Comparison of ENCODE assay signal across 15 cellular contexts in genomic region chr2:145652992-145653545, GRCh38.
DNase-seq lines count a peak whose midpoint lies in the region; ATAC-seq and TF ChIP-seq lines count a peak whose summit lies in the region.
"Had no signal": no experiment of that assay in that cellular context is flagged by ENCODE, and none has a peak within 500 bp of the region (broad histone marks: within the 10 kb centered on the region; RNA-seq: fewer than 3 reads in every experiment).

No MANE protein-coding gene starts in this region.

- DNase-seq in SIG-M5 treated with dmso at 0.1 percent for 504 hours (lab: John Stamatoyannopoulos, UW; ENCODE audit: unreplicated experiment), result peak; percentile 51
- DNase-seq in SIG-M5 (lab: John Stamatoyannopoulos, UW), result no peak
- no peak for DNase-seq in PC-9
- DNase-seq in fibroblast of mammary gland (ENCODE audit: low read depth), result peak; percentile 94
- no peak for DNase-seq in stimulated activated CD4-positive, alpha-beta T cell treated with anti-CD3 and anti-CD28 coated beads, Interleukin-4, amount 100 ng/mL, for 1 hour
- DNase-seq in DMS114 treated with DMSO at 0.1 percent for 48 hours (lab: John Stamatoyannopoulos, UW; ENCODE audit: unreplicated experiment), result no peak
- DNase-seq: activated CD8-positive, alpha-beta T cell treated with anti-CD3 and anti-CD28 coated beads for 36 hours; activated naive CD8-positive, alpha-beta T cell treated with anti-CD3 and anti-CD28 coated beads, Interleukin-2, amount 50 U/mL, for 24 hours; NCI-H524 had no signal

- no peak overlapping the region for H3K27ac ChIP-seq in PC-9
- H3K27ac ChIP-seq: 22Rv1, tibial nerve had no signal

- H3K36me3 Mint-ChIP-seq in stimulated activated memory B cell treated with anti-CD40 and anti-IgM and Interleukin-4, amounts not matched to agents 10 μg/mL and 1 μg/mL and 100 μg/mL, for 72 hours, result no peaks in the 10 kb centered on the region

- peak overlapping the region; percentile 32 for H3K27ac Mint-ChIP-seq in stimulated activated memory B cell treated with anti-CD40 and anti-IgM and Interleukin-4, amounts not matched to agents 10 μg/mL and 1 μg/mL and 100 μg/mL, for 72 hours
- H3K27ac Mint-ChIP-seq: activated CD8-positive, alpha-beta T cell treated with anti-CD3 and anti-CD28 coated beads for 36 hours; activated naive CD8-positive, alpha-beta T cell treated with anti-CD3 and anti-CD28 coated beads, Interleukin-2, amount 50 U/mL, for 24 hours; progenitor cell of endocrine pancreas; T-helper 1 cell treated with Interleukin-12 subunit alpha and Interleukin-12 subunit beta and Interleukin-4 antibody, amounts not matched to agents 30 μg/mL and 1 μg/mL, for 36 hours had no signal

- no peaks in the 10 kb centered on the region for H3K36me3 ChIP-seq in PC-9 (ENCODE audit: low read depth)
- H3K36me3 ChIP-seq: tibial nerve had no signal

- H3K4me3 ChIP-seq in PC-9, result no peak overlapping the region
- H3K4me3 ChIP-seq in fibroblast of mammary gland (ENCODE audit: control insufficient read depth, low read depth, low read length), result no peak overlapping the region
- H3K4me3 ChIP-seq: tibial nerve had no signal

- TF ChIP-seq CTCF in PC-9 (conservative IDR thresholded peaks at IDR 0.05) (no peak), fibroblast of mammary gland (conservative IDR thresholded peaks at IDR 0.05; ENCODE audit: control insufficient read depth, insufficient read depth, low read depth, low read length) (no peak)

- no TSS peak for BruUV-seq in PC-9 (replicated peaks; lab: Mats Ljungman, UMichigan)

- POLR2A ChIA-PET in PC-9 (lab: Charles Lee; ENCODE audit: unreplicated experiment), result no interaction called here

- H4K20me1 ChIP-seq in PC-9 (ENCODE audit: insufficient read depth), result no peaks in the 10 kb centered on the region

- peaks cover 4% of the 10 kb centered on the region for H3K9me3 Mint-ChIP-seq in stimulated activated memory B cell treated with anti-CD40 and anti-IgM and Interleukin-4, amounts not matched to agents 10 μg/mL and 1 μg/mL and 100 μg/mL, for 72 hours
- H3K9me3 Mint-ChIP-seq: activated CD8-positive, alpha-beta T cell treated with anti-CD3 and anti-CD28 coated beads for 36 hours; activated naive CD8-positive, alpha-beta T cell treated with anti-CD3 and anti-CD28 coated beads, Interleukin-2, amount 50 U/mL, for 24 hours; T-helper 1 cell treated with Interleukin-12 subunit alpha and Interleukin-12 subunit beta and Interleukin-4 antibody, amounts not matched to agents 30 μg/mL and 1 μg/mL, for 36 hours had no signal

- no peak overlapping the region for H3K4me3 Mint-ChIP-seq in stimulated activated memory B cell treated with anti-CD40 and anti-IgM and Interleukin-4, amounts not matched to agents 10 μg/mL and 1 μg/mL and 100 μg/mL, for 72 hours
- H3K4me3 Mint-ChIP-seq: activated CD8-positive, alpha-beta T cell treated with anti-CD3 and anti-CD28 coated beads for 36 hours; activated naive CD8-positive, alpha-beta T cell treated with anti-CD3 and anti-CD28 coated beads, Interleukin-2, amount 50 U/mL, for 24 hours; T-helper 1 cell treated with Interleukin-12 subunit alpha and Interleukin-12 subunit beta and Interleukin-4 antibody, amounts not matched to agents 30 μg/mL and 1 μg/mL, for 36 hours had no signal

- H2AFZ ChIP-seq in PC-9, result 0 out of 2 replicates have a peak overlapping the region, but pooled peaks have one; percentile 52

- no peaks in the 10 kb centered on the region for H3K27me3 Mint-ChIP-seq in stimulated activated memory B cell treated with anti-CD40 and anti-IgM and Interleukin-4, amounts not matched to agents 10 μg/mL and 1 μg/mL and 100 μg/mL, for 72 hours
- H3K27me3 Mint-ChIP-seq: activated CD8-positive, alpha-beta T cell treated with anti-CD3 and anti-CD28 coated beads for 36 hours; activated naive CD8-positive, alpha-beta T cell treated with anti-CD3 and anti-CD28 coated beads, Interleukin-2, amount 50 U/mL, for 24 hours; progenitor cell of endocrine pancreas had no signal

- CTCF ChIA-PET in PC-9 (lab: Charles Lee), result no interaction called here

- H3K27me3 ChIP-seq in PC-9 (ENCODE audit: insufficient read depth, low read depth), result no peaks in the 10 kb centered on the region
- H3K27me3 ChIP-seq: tibial nerve had no signal

- no peaks in the 10 kb centered on the region for H3K4me1 Mint-ChIP-seq in stimulated activated memory B cell treated with anti-CD40 and anti-IgM and Interleukin-4, amounts not matched to agents 10 μg/mL and 1 μg/mL and 100 μg/mL, for 72 hours
- H3K4me1 Mint-ChIP-seq: activated naive CD8-positive, alpha-beta T cell treated with anti-CD3 and anti-CD28 coated beads, Interleukin-2, amount 50 U/mL, for 24 hours had no signal

- H3F3A ChIP-seq in PC-9 (ENCODE audit: insufficient read depth, low read depth), result no peaks in the 10 kb centered on the region

- no peaks in the 10 kb centered on the region for H3K79me2 ChIP-seq in PC-9 (ENCODE audit: low read depth)

- no peak overlapping the region for H3K4me2 ChIP-seq in PC-9

- 0 out of 2 replicates have a peak, but pooled peaks cover 4% of the 10 kb centered on the region for H3K9me2 ChIP-seq in PC-9 (ENCODE audit: insufficient read depth)

- H3K4me1 ChIP-seq in PC-9 (replicated peaks; ENCODE audit: insufficient read depth), result no peaks in the 10 kb centered on the region
- H3K4me1 ChIP-seq: tibial nerve had no signal

- intact Hi-C loops in PC-9 (cut with micrococcal nuclease; ENCODE audit: unreplicated experiment), result no loop called here

- no peak for ATAC-seq in stimulated activated memory B cell treated with anti-CD40 and anti-IgM and Interleukin-4, amounts not matched to agents 10 μg/mL and 1 μg/mL and 100 μg/mL, for 72 hours
- no peak for ATAC-seq in GM21528 (IDR thresholded peaks at IDR 0.05; ENCODE audit: low FRiP score, unreplicated experiment)
- ATAC-seq: activated CD8-positive, alpha-beta T cell treated with anti-CD3 and anti-CD28 coated beads for 36 hours; activated naive CD8-positive, alpha-beta T cell treated with anti-CD3 and anti-CD28 coated beads, Interleukin-2, amount 50 U/mL, for 24 hours had no signal

- no peaks in the 10 kb centered on the region for H3K9me3 ChIP-seq in PC-9 (ENCODE audit: insufficient read depth, low read depth)
- H3K9me3 ChIP-seq: tibial nerve had no signal

Comparison
In these comparisons a context has a peak if more than half of its experiments do, and no peak if none do; other contexts are left out.
1. DNase-seq: peak in SIG-M5 treated with dmso at 0.1 percent for 504 hours (single experiment) and fibroblast of mammary gland (single experiment); none in SIG-M5 (single experiment), PC-9 (0 of 2), stimulated activated CD4-positive, alpha-beta T cell treated with anti-CD3 and anti-CD28 coated beads, Interleukin-4, amount 100 ng/mL, for 1 hour (single experiment) and DMS114 treated with DMSO at 0.1 percent for 48 hours (single experiment).